Comparison of ENCODE assay signal across 14 cellular contexts in genomic region chr2:216643986-216644662, GRCh38. TPM values are rescaled to one million over a fixed set of nuclear protein-coding genes. Genes with fewer than 3 reads are reported as not detected.
A peak's percentile ranks its signal among the peaks of the same experiment; 100 is the strongest.
DNase-seq lines count a peak whose midpoint lies in the region; ATAC-seq, FAIRE-seq and TF ChIP-seq lines count a peak whose summit lies in the region.
"Had no signal": no experiment of that assay in that cellular context is flagged by ENCODE, and none has a peak within 500 bp of the region (broad histone marks: within the 10 kb centered on the region; RNA-seq: fewer than 3 reads in every experiment).

No MANE protein-coding gene starts in this region.

- H3K27me3 ChIP-seq in endothelial cell of umbilical vein (ENCODE audit: control insufficient read depth in 2 of 2, insufficient read depth in 2 of 2, low read length in 2 of 2) (no peaks in the 10 kb centered on the region), vagina (no peaks in the 10 kb centered on the region)

- no peak overlapping the region for H2AFZ ChIP-seq in endothelial cell of umbilical vein (ENCODE audit: low read depth, low read length)

- peaks cover 2% of the 10 kb centered on the region for H3K9me3 Mint-ChIP-seq in activated naive CD8-positive, alpha-beta T cell treated with anti-CD3 and anti-CD28 coated beads, Interleukin-2, amount 10 ng/mL, durations not matched to agents 7 days and 5 days
- H3K9me3 Mint-ChIP-seq in activated naive CD8-positive, alpha-beta T cell treated with anti-CD3 and anti-CD28 coated beads, Interleukin-2, amount 50 U/mL, for 24 hours, result no peaks in the 10 kb centered on the region
- H3K9me3 Mint-ChIP-seq: activated T-helper 2 cell treated with anti-CD3 and anti-CD28 coated beads, Interferon-gamma antibody, Interleukin-2, Interleukin-4, amounts not matched to agents 10 μg/mL and 5 μg/mL and 100 μg/mL, durations not matched to agents 14 hours and 24 hours and 36 hours had no signal

- intact Hi-C loops in endothelial cell of umbilical vein (cut with micrococcal nuclease), result no loop called here
- intact Hi-C loops in vagina (cut with DNase I), result no loop called here

- no peaks in the 10 kb centered on the region for H4K20me1 ChIP-seq in endothelial cell of umbilical vein (replicated peaks; ENCODE audit: control insufficient read depth, extremely low read depth, insufficient read depth, low read length)

- H3K27me3 Mint-ChIP-seq in activated naive CD8-positive, alpha-beta T cell treated with anti-CD3 and anti-CD28 coated beads, Interleukin-2, amount 10 ng/mL, durations not matched to agents 7 days and 5 days, result peaks cover 2% of the 10 kb centered on the region
- H3K27me3 Mint-ChIP-seq in activated naive CD8-positive, alpha-beta T cell treated with anti-CD3 and anti-CD28 coated beads, Interleukin-2, amount 50 U/mL, for 24 hours, result peaks cover 13% of the 10 kb centered on the region

- CTCF ChIA-PET in endothelial cell of umbilical vein (lab: Charles Lee), result interaction anchor here (0.7 to 3.5 kb wide), 7 partner anchors 15 to 135 kb away, joined by 3 to 22 read pairs (median 4); no protein-coding TSS in a partner anchor

- H3K9me3 ChIP-seq in endothelial cell of umbilical vein (replicated peaks; ENCODE audit: control insufficient read depth, insufficient read depth, low read length) (no peaks in the 10 kb centered on the region), vagina (no peaks in the 10 kb centered on the region)

- peak overlapping the region; percentile 24 for H3K27ac Mint-ChIP-seq in activated naive CD8-positive, alpha-beta T cell treated with anti-CD3 and anti-CD28 coated beads, Interleukin-2, amount 10 ng/mL, durations not matched to agents 7 days and 5 days
- H3K27ac Mint-ChIP-seq in activated naive CD8-positive, alpha-beta T cell treated with anti-CD3 and anti-CD28 coated beads, Interleukin-2, amount 50 U/mL, for 24 hours, result no peak overlapping the region
- H3K27ac Mint-ChIP-seq: activated T-helper 2 cell treated with anti-CD3 and anti-CD28 coated beads, Interferon-gamma antibody, Interleukin-2, Interleukin-4, amounts not matched to agents 10 μg/mL and 5 μg/mL and 100 μg/mL, durations not matched to agents 14 hours and 24 hours and 36 hours had no signal

- no peak overlapping the region for H3K4me2 ChIP-seq in endothelial cell of umbilical vein (ENCODE audit: insufficient read depth, low read length)

- H3K9me1 ChIP-seq in endothelial cell of umbilical vein (replicated peaks; ENCODE audit: control insufficient read depth, extremely low read depth, insufficient read depth, low read length), result no peaks in the 10 kb centered on the region

- no TSS peak for BruUV-seq in endothelial cell of umbilical vein (replicated peaks; lab: Mats Ljungman, UMichigan)

- no peak for ATAC-seq in activated naive CD8-positive, alpha-beta T cell treated with anti-CD3 and anti-CD28 coated beads, Interleukin-2, amount 10 ng/mL, durations not matched to agents 7 days and 5 days (ENCODE audit: low read depth)
- ATAC-seq in activated naive CD8-positive, alpha-beta T cell treated with anti-CD3 and anti-CD28 coated beads, Interleukin-2, amount 50 U/mL, for 24 hours, result no peak

- DNase-seq in activated naive CD8-positive, alpha-beta T cell treated with anti-CD3 and anti-CD28 coated beads, Interleukin-2, amount 10 ng/mL, durations not matched to agents 7 days and 5 days, result no peak
- no peak for DNase-seq in activated naive CD8-positive, alpha-beta T cell treated with anti-CD3 and anti-CD28 coated beads, Interleukin-2, amount 50 U/mL, for 24 hours
- peak; percentile 50 for DNase-seq in endothelial cell of umbilical vein (ENCODE audit: low read depth, low spot score)
- DNase-seq in myocyte (ENCODE audit: low read depth), result peak; percentile 13
- no peak for DNase-seq in vagina (ENCODE audit: extremely low spot score in 2 of 2)
- DNase-seq in activated naive CD4-positive, alpha-beta T cell treated with anti-CD3 and anti-CD28 coated beads, Interleukin-2, amount 50 U/mL, for 16 hours, result no peak
- no peak for DNase-seq in NCI-H2081 treated with DMSO at 0.1 percent for 48 hours (lab: John Stamatoyannopoulos, UW)
- no peak for DNase-seq in activated CD4-positive, CD25-positive, alpha-beta regulatory T cell treated with anti-CD3 and anti-CD28 coated beads, Interleukin-2, amount 50 U/mL, for 72 hours
- DNase-seq: activated CD4-positive, CD25-positive, alpha-beta regulatory T cell; GDM1 had no signal

- no peak overlapping the region for H3K27ac ChIP-seq in endothelial cell of umbilical vein (ENCODE audit: insufficient read depth, low read depth, low read length)
- peak overlapping the region; percentile 4 for H3K27ac ChIP-seq in vagina

- H3K4me3 Mint-ChIP-seq in activated naive CD8-positive, alpha-beta T cell treated with anti-CD3 and anti-CD28 coated beads, Interleukin-2, amount 10 ng/mL, durations not matched to agents 7 days and 5 days, result no peak overlapping the region
- H3K4me3 Mint-ChIP-seq in activated naive CD8-positive, alpha-beta T cell treated with anti-CD3 and anti-CD28 coated beads, Interleukin-2, amount 50 U/mL, for 24 hours, result no peak overlapping the region

- no peak for TF ChIP-seq POLR2A in endothelial cell of umbilical vein (IDR thresholded peaks at IDR 0.05; ENCODE audit: low read depth, low read length)
- no peak for TF ChIP-seq POLR2A in vagina (IDR thresholded peaks at IDR 0.05)

- TF ChIP-seq CTCF in endothelial cell of umbilical vein (IDR thresholded peaks at IDR 0.05; ENCODE audit: extremely low read depth in 1 of 2, insufficient read depth in 1 of 2, low read depth in 1 of 2, low read length in 2 of 2) (no peak), vagina (IDR thresholded peaks at IDR 0.05) (no peak)

- H3K4me3 ChIP-seq in endothelial cell of umbilical vein (replicated peaks in 1 of 3; ENCODE audit: insufficient read depth in 1 of 3, low read depth in 1 of 3, low read length in 3 of 3) (no peak overlapping the region), vagina (no peak overlapping the region)
- H3K4me3 ChIP-seq: skin epidermis had no signal

- H3K9ac ChIP-seq in endothelial cell of umbilical vein (replicated peaks; ENCODE audit: extremely low read depth, insufficient read depth, low read length), result no peak overlapping the region

- dilution Hi-C loops in endothelial cell of umbilical vein (cut with MboI; ENCODE audit: extremely low pct_ligation_motif_present, low sequenced_read_pairs), result no loop called here

- H3K4me1 ChIP-seq in endothelial cell of umbilical vein (ENCODE audit: control insufficient read depth, extremely low read depth, insufficient read depth, low read length), result peaks cover 12% of the 10 kb centered on the region
- H3K4me1 ChIP-seq in vagina, result peaks cover 13% of the 10 kb centered on the region

- H3K36me3 ChIP-seq in endothelial cell of umbilical vein (ENCODE audit: control insufficient read depth in 2 of 2, extremely low read depth in 1 of 2, insufficient read depth in 2 of 2, low read length in 2 of 2) (no peaks in the 10 kb centered on the region), vagina (no peaks in the 10 kb centered on the region)

- peaks cover 8% of the 10 kb centered on the region for H3K79me2 ChIP-seq in endothelial cell of umbilical vein (ENCODE audit: control insufficient read depth, insufficient read depth, low read length)

- POLR2A ChIA-PET in activated naive CD8-positive, alpha-beta T cell treated with anti-CD3 and anti-CD28 coated beads, Interleukin-2, amount 10 ng/mL, durations not matched to agents 7 days and 5 days (lab: Charles Lee), result interaction anchor here (0.6 kb wide), 1 partner anchor 474 kb away, joined by 3 read pairs; no protein-coding TSS in a partner anchor
- POLR2A ChIA-PET in endothelial cell of umbilical vein (lab: Charles Lee), result interaction anchor here (0.6 kb wide), 1 partner anchor 8 kb away, joined by 3 read pairs; no protein-coding TSS in a partner anchor

- H3K36me3 Mint-ChIP-seq in activated naive CD8-positive, alpha-beta T cell treated with anti-CD3 and anti-CD28 coated beads, Interleukin-2, amount 10 ng/mL, durations not matched to agents 7 days and 5 days, result peaks cover 45% of the 10 kb centered on the region
- no peaks in the 10 kb centered on the region for H3K36me3 Mint-ChIP-seq in activated naive CD8-positive, alpha-beta T cell treated with anti-CD3 and anti-CD28 coated beads, Interleukin-2, amount 50 U/mL, for 24 hours (ENCODE audit: low read depth)

- FAIRE-seq in endothelial cell of umbilical vein (lab: Jason Lieb, UNC), result peak; percentile 75
- FAIRE-seq: A204.1, HTR-8/SVneo had no signal

- H3K4me1 Mint-ChIP-seq in activated naive CD8-positive, alpha-beta T cell treated with anti-CD3 and anti-CD28 coated beads, Interleukin-2, amount 10 ng/mL, durations not matched to agents 7 days and 5 days, result peaks cover 19% of the 10 kb centered on the region
- H3K4me1 Mint-ChIP-seq in activated naive CD8-positive, alpha-beta T cell treated with anti-CD3 and anti-CD28 coated beads, Interleukin-2, amount 50 U/mL, for 24 hours, result no peaks in the 10 kb centered on the region

RNA-seq across cellular contexts. Expression of gene IGFBP2, which starts 10.9 kb away (rescaled TPM):
- 100 to 1,000 TPM in 1 of 2 experiments, 10 to 100 TPM in 1; 97.3 to 115 TPM for total RNA-seq in activated naive CD8-positive, alpha-beta T cell treated with anti-CD3 and anti-CD28 coated beads, Interleukin-2, amount 10 ng/mL, durations not matched to agents 7 days and 5 days
- total RNA-seq in endothelial cell of umbilical vein, result 212 and 229 TPM in 2 replicates
- 261 and 387 TPM in 2 replicates for polyA plus RNA-seq in endothelial cell of umbilical vein
- 176 and 229 TPM in 2 replicates for polyA plus RNA-seq in endothelial cell of umbilical vein (2011; cell fraction: cytosol; rRNA removed)
- polyA plus RNA-seq in endothelial cell of umbilical vein (2011; cell fraction: nucleus; rRNA removed), result 67.7 and 72.0 TPM in 2 replicates
- polyA plus RNA-seq in endothelial cell of umbilical vein (2012), result 165 and 239 TPM in 2 replicates
- polyA minus RNA-seq in endothelial cell of umbilical vein, result 54.2 and 57.8 TPM in 2 replicates
- polyA minus RNA-seq in endothelial cell of umbilical vein (2011; cell fraction: cytosol; rRNA and poly(A)+ RNA removed), result not detected
- polyA minus RNA-seq in endothelial cell of umbilical vein (2011; cell fraction: nucleus; rRNA and poly(A)+ RNA removed), result 9.4 and 17.5 TPM in 2 replicates
- total RNA-seq in myocyte, result 0.42 and 0.72 TPM in 2 replicates
- polyA plus RNA-seq in myocyte (2012), result 2.7 TPM
- total RNA-seq in vagina, result 82.7 TPM

RNA-seq across cellular contexts. Expression of gene IGFBP5, which starts 51.2 kb away (rescaled TPM):
- under 1 TPM; 0.08 to 0.14 TPM for total RNA-seq in activated naive CD8-positive, alpha-beta T cell treated with anti-CD3 and anti-CD28 coated beads, Interleukin-2, amount 10 ng/mL, durations not matched to agents 7 days and 5 days
- total RNA-seq in endothelial cell of umbilical vein (0.05 TPM in 1 of 2 replicates, not detected in the other), myocyte (15.8 and 23.5 TPM in 2 replicates), vagina (1,041 TPM)
- 0.03 and 0.06 TPM in 2 replicates for polyA plus RNA-seq in endothelial cell of umbilical vein
- 0.17 and 0.18 TPM in 2 replicates for polyA plus RNA-seq in endothelial cell of umbilical vein (2011; cell fraction: cytosol; rRNA removed)
- polyA plus RNA-seq in endothelial cell of umbilical vein (2011; cell fraction: nucleus; rRNA removed), result 0.11 TPM in 1 of 2 replicates, not detected in the other
- 0.05 and 0.10 TPM in 2 replicates for polyA plus RNA-seq in endothelial cell of umbilical vein (2012)
- polyA minus RNA-seq in endothelial cell of umbilical vein, result not detected in 2 replicates
- polyA minus RNA-seq in endothelial cell of umbilical vein (2011; cell fraction: cytosol; rRNA and poly(A)+ RNA removed), result not detected
- 0.34 TPM in 1 of 2 replicates, not detected in the other for polyA minus RNA-seq in endothelial cell of umbilical vein (2011; cell fraction: nucleus; rRNA and poly(A)+ RNA removed)
- 905 TPM for polyA plus RNA-seq in myocyte (2012)
- total RNA-seq: activated T-helper 2 cell treated with anti-CD3 and anti-CD28 coated beads, Interferon-gamma antibody, Interleukin-2, Interleukin-4, amounts not matched to agents 10 μg/mL and 5 μg/mL and 100 μg/mL, durations not matched to agents 14 hours and 24 hours and 36 hours had no signal

Comparison
In these comparisons a context has a peak if more than half of its experiments do, and no peak if none do; other contexts are left out.
1. DNase-seq: peak in endothelial cell of umbilical vein (single experiment) and myocyte (single experiment); none in activated naive CD8-positive, alpha-beta T cell treated with anti-CD3 and anti-CD28 coated beads, Interleukin-2, amount 10 ng/mL, durations not matched to agents 7 days and 5 days (single experiment), activated naive CD8-positive, alpha-beta T cell treated with anti-CD3 and anti-CD28 coated beads, Interleukin-2, amount 50 U/mL, for 24 hours (single experiment), vagina (0 of 2), activated naive CD4-positive, alpha-beta T cell treated with anti-CD3 and anti-CD28 coated beads, Interleukin-2, amount 50 U/mL, for 16 hours (single experiment), NCI-H2081 treated with DMSO at 0.1 percent for 48 hours (single experiment) and activated CD4-positive, CD25-positive, alpha-beta regulatory T cell treated with anti-CD3 and anti-CD28 coated beads, Interleukin-2, amount 50 U/mL, for 72 hours (single experiment).
2. RNA of gene IGFBP2, which starts 10.9 kb away (total RNA-seq): 212 to 229 TPM in endothelial cell of umbilical vein, 97.3 to 115 TPM in activated naive CD8-positive, alpha-beta T cell treated with anti-CD3 and anti-CD28 coated beads, Interleukin-2, amount 10 ng/mL, durations not matched to agents 7 days and 5 days and 82.7 TPM in vagina (single experiment); 0.42 to 0.72 TPM in myocyte; every median in the first group is over 10 times any median in the second.
3. RNA of gene IGFBP5, which starts 51.2 kb away (total RNA-seq): 1,041 TPM in vagina (single experiment); 15.8 to 23.5 TPM in myocyte, 0.08 to 0.14 TPM in activated naive CD8-positive, alpha-beta T cell treated with anti-CD3 and anti-CD28 coated beads, Interleukin-2, amount 10 ng/mL, durations not matched to agents 7 days and 5 days and 0.05 TPM in endothelial cell of umbilical vein; every median in the first group is over 10 times any median in the second.